8 cellular contexts compared by ENCODE assay signal in genomic region chr4:129092636-129093172, GRCh38. TPM values are rescaled to one million over a fixed set of nuclear protein-coding genes. Genes with fewer than 3 reads are reported as not detected.
A peak's percentile ranks its signal among the peaks of the same experiment; 100 is the strongest.
DNase-seq lines count a peak whose midpoint lies in the region; ATAC-seq and TF ChIP-seq lines count a peak whose summit lies in the region.

No MANE protein-coding gene starts in this region.

- in situ Hi-C loops in ACHN (cut with HindIII; ENCODE audit: low pct_ligation_motif_present, low pct_unique_long_range_greater_than_20kb, low sequenced_read_pairs) (no loop called here), IMR-90 (cut with MboI; ENCODE audit: low sequenced_read_pairs) (loop anchor here (10.0 kb wide), 1 partner anchor 218 kb away; no protein-coding TSS in a partner anchor)

- no peak overlapping the region for H2AK9ac ChIP-seq in IMR-90 (replicated peaks; ENCODE audit: low read depth, low read length, poor library complexity)

- peak; percentile 27 for DNase-seq in ACHN
- peak; percentile 28 for DNase-seq in IMR-90
- DNase-seq in chondrocyte (ENCODE audit: low spot score): no peak
- DNase-seq in medulla oblongata (ENCODE audit: extremely low spot score): peak; percentile 55
- DNase-seq in mesenteric fat pad (ENCODE audit: low spot score): no peak

- H2AFZ ChIP-seq in IMR-90 (replicated peaks; ENCODE audit: low read length, poor library complexity): peak overlapping the region; percentile 91

- H3K27me3 Mint-ChIP-seq in chondrocyte (ENCODE audit: low read depth): no peaks in the 10 kb centered on the region

- TF ChIP-seq CTCF in IMR-90 (conservative IDR thresholded peaks at IDR 0.05; ENCODE audit: low read depth, low read length) (no peak), chondrocyte (IDR thresholded peaks at IDR 0.05) (peak; percentile 41)

- H3K9me1 ChIP-seq in IMR-90 (ENCODE audit: insufficient read depth, low read length): no peaks in the 10 kb centered on the region

- CTCF ChIA-PET in IMR-90 (lab: Yijun Ruan, JAX): interaction anchor here (0.6 to 1.3 kb wide), 3 partner anchors 11 to 776 kb away, joined by 3 to 4 read pairs (median 4); no protein-coding TSS in a partner anchor

- H3K36me3 ChIP-seq in IMR-90 (ENCODE audit: control insufficient read depth, insufficient read depth, low read length): no peaks in the 10 kb centered on the region

- H3K79me1 ChIP-seq in IMR-90 (ENCODE audit: low read depth in 1 of 2, low read length in 2 of 2): peaks cover 16 to 17% of the 10 kb centered on the region in 2 experiments; a peak in 3 of 4 replicates

- peak overlapping the region; percentile 86 for H3K27ac ChIP-seq in IMR-90 (ENCODE audit: insufficient read depth, low read length)

- ATAC-seq in IMR-90 (ENCODE audit: low read depth) (no peak), GM21381 (IDR thresholded peaks at IDR 0.05; ENCODE audit: unreplicated experiment) (no peak), HG03175 (IDR thresholded peaks at IDR 0.05; ENCODE audit: unreplicated experiment) (no peak), GM21526 (IDR thresholded peaks at IDR 0.05; ENCODE audit: low FRiP score, unreplicated experiment) (no peak)

- no peak for TF ChIP-seq POLR2A in IMR-90 (IDR thresholded peaks at IDR 0.05; ENCODE audit: low read depth, low read length)

- peak overlapping the region; percentile 68 for H2BK5ac ChIP-seq in IMR-90 (ENCODE audit: low read depth, low read length, poor library complexity, severe bottlenecking)

- POLR2A ChIA-PET in IMR-90 (lab: Charles Lee; ENCODE audit: unreplicated experiment): no interaction called here

- no peak overlapping the region for H2BK20ac ChIP-seq in IMR-90 (ENCODE audit: low read depth, low read length)

- H3K36me3 Mint-ChIP-seq in chondrocyte (ENCODE audit: low read depth): no peaks in the 10 kb centered on the region

- H3K4me3 Mint-ChIP-seq in chondrocyte (ENCODE audit: unreplicated experiment): no peak overlapping the region

- peaks cover 31% of the 10 kb centered on the region for H3K4me1 Mint-ChIP-seq in chondrocyte (ENCODE audit: low read depth)

- peak overlapping the region; percentile 77; the same call in 1 of the 2 replicates for H3K56ac ChIP-seq in IMR-90 (ENCODE audit: extremely low read depth, insufficient read depth, low read length)

- H3K14ac ChIP-seq in IMR-90 (replicated peaks; ENCODE audit: low read depth, low read length): peak overlapping the region; percentile 50

- H4K91ac ChIP-seq in IMR-90 (ENCODE audit: insufficient read depth, low read depth, low read length): no peak overlapping the region

- peak overlapping the region; percentile 41; the same call in 1 of the 2 replicates for H3K18ac ChIP-seq in IMR-90 (ENCODE audit: low read depth, low read length)

- no peaks in the 10 kb centered on the region for H3K9me3 ChIP-seq in IMR-90 (ENCODE audit: control insufficient read depth, insufficient read depth, low read length)

- no peak overlapping the region for H2BK15ac ChIP-seq in IMR-90 (ENCODE audit: low read depth, low read length)

- no peak overlapping the region for H4K5ac ChIP-seq in IMR-90 (ENCODE audit: low read depth, low read length)

- no TSS peak for BruUV-seq in IMR-90 (replicated peaks; lab: Mats Ljungman, UMichigan)

- no peaks in the 10 kb centered on the region for H3K27me3 ChIP-seq in IMR-90 (ENCODE audit: control insufficient read depth, insufficient read depth, low read length)

- dilution Hi-C loops in IMR-90 (cut with HindIII; ENCODE audit: low sequenced_read_pairs, unreplicated experiment): no loop called here

- intact Hi-C loops in IMR-90 (cut with micrococcal nuclease): loop anchor here (1.0 to 10.0 kb wide), 6 partner anchors 220 to 898 kb away; partner anchors contain the start of gene PGRMC2

- H3K9ac ChIP-seq in IMR-90 (ENCODE audit: low read depth, low read length): peak overlapping the region; percentile 77

- peak overlapping the region; percentile 70 for H3K23ac ChIP-seq in IMR-90 (ENCODE audit: low read depth, low read length)

- H2BK120ac ChIP-seq in IMR-90 (ENCODE audit: low read depth, low read length): peak overlapping the region; percentile 66; the same call in 1 of the 2 replicates

- no peaks in the 10 kb centered on the region for H3K9me3 Mint-ChIP-seq in chondrocyte (ENCODE audit: low read depth)

- H4K20me1 ChIP-seq in IMR-90 (ENCODE audit: insufficient read depth, low read length): no peaks in the 10 kb centered on the region

- H3K4me2 ChIP-seq in IMR-90 (ENCODE audit: low read depth, low read length): peak overlapping the region; percentile 84

- WGBS in IMR-90 (ENCODE audit: extremely low coverage in 2 of 2, insufficient read length in 1 of 2), 2 experiments: no CpG with 5 or more reads among the region's 10 CpGs

- peak overlapping the region; percentile 87 for H3K4me3 ChIP-seq in IMR-90 (ENCODE audit: insufficient read depth, low read depth, low read length)

- peak overlapping the region in 1 of 2 experiments; percentile 56; a peak in 1 of 4 replicates for H4K8ac ChIP-seq in IMR-90 (ENCODE audit: low read depth in 2 of 2, low read length in 2 of 2)

- H3K4ac ChIP-seq in IMR-90 (ENCODE audit: low read depth, low read length): peak overlapping the region; percentile 43; the same call in 1 of the 2 replicates

- H2AK5ac ChIP-seq in IMR-90 (ENCODE audit: low read depth, low read length): no peak overlapping the region

- no peaks in the 10 kb centered on the region for H3K4me1 ChIP-seq in IMR-90 (ENCODE audit: control insufficient read depth, insufficient read depth, low read length)

- H3K27ac Mint-ChIP-seq in chondrocyte (ENCODE audit: unreplicated experiment): no peak overlapping the region

- no peak for TF ChIP-seq RAD21 in IMR-90 (IDR thresholded peaks at IDR 0.05; ENCODE audit: low read length)

TF ChIP-seq in IMR-90, 13 proteins besides CTCF, POLR2A, EP300 and RAD21:
- TF ChIP-seq MAFK (IDR thresholded peaks at IDR 0.05; ENCODE audit: low read depth, low read length) (no peak), SMC3 (IDR thresholded peaks at IDR 0.05; ENCODE audit: low read depth, low read length) (no peak), CHD1 (IDR thresholded peaks at IDR 0.05; ENCODE audit: low read depth, low read length) (no peak), RFX5 (IDR thresholded peaks at IDR 0.05; ENCODE audit: low read depth, low read length) (no peak), MXI1 (IDR thresholded peaks at IDR 0.05; ENCODE audit: borderline replicate concordance, low read depth, low read length) (no peak)
TF ChIP-seq in IMR-90: peak in this region for 0.

RNA-seq across cellular contexts. Expression of gene SCLT1, which starts 0.6 kb away (rescaled TPM):
- total RNA-seq in IMR-90 (2012; rRNA removed): 7.7 and 15.3 TPM in 2 replicates
- 4.4 and 4.9 TPM in 2 replicates for polyA plus RNA-seq in IMR-90 (2012; rRNA removed)
- polyA plus RNA-seq in IMR-90 (2012; cell fraction: cytosol; rRNA removed): 1.1 and 1.5 TPM in 2 replicates
- polyA plus RNA-seq in IMR-90 (2012; cell fraction: nucleus; rRNA removed; ENCODE audit: low replicate concordance): 1.4 and 3.8 TPM in 2 replicates
- total RNA-seq in chondrocyte: 11.1 to 23.8 TPM (median 12.3 TPM) in 3 replicates
- total RNA-seq in mesenteric fat pad: 13.2 TPM

RNA-seq across cellular contexts. Expression of gene C4orf33, which starts 3.2 kb away (rescaled TPM):
- total RNA-seq in IMR-90 (2012; rRNA removed) (4.7 and 8.3 TPM in 2 replicates), chondrocyte (6.3 to 13.4 TPM (median 7.9 TPM) in 3 replicates), mesenteric fat pad (5.5 TPM)
- 5.1 and 5.3 TPM in 2 replicates for polyA plus RNA-seq in IMR-90 (2012; rRNA removed)
- polyA plus RNA-seq in IMR-90 (2012; cell fraction: cytosol; rRNA removed): 0.35 and 0.47 TPM in 2 replicates
- polyA plus RNA-seq in IMR-90 (2012; cell fraction: nucleus; rRNA removed; ENCODE audit: low replicate concordance): 0.36 and 6.6 TPM in 2 replicates

Comparison
In these comparisons a context has a peak if more than half of its experiments do, and no peak if none do; other contexts are left out.
1. DNase-seq: peak in ACHN (single experiment), IMR-90 (single experiment) and medulla oblongata (single experiment); none in chondrocyte (single experiment) and mesenteric fat pad (single experiment).